Comparison of ENCODE assay signal across 8 cellular contexts in the genomic region with DNA sequence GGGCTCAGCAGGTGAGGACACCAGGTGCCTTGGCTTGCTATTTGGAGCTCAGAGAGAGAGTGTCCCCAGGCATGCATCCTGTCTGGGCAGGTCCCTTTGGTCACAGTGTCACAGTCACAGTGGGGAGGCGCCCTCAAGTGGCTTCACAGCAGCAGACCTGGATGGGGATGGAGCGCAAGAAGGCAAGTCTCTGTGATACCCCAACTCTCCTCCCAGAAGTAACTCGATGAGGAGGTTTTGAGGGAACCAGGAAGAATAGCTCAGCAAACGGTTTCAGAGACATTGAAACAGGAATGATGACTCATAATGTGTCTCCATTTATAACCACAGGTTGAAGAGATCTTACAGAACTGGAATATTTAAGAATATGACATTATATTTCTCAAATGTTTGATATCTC.
A peak's percentile ranks its signal among the peaks of the same experiment; 100 is the strongest.
DNase-seq lines count a peak whose midpoint lies in the region; ATAC-seq and TF ChIP-seq lines count a peak whose summit lies in the region.

No MANE protein-coding gene starts in this region.

- no peak overlapping the region for H3K27ac ChIP-seq in HEK293 (ENCODE audit: extremely low read depth, low read depth, low read length)

- DNase-seq in activated CD8-positive, alpha-beta memory T cell treated with anti-CD3 and anti-CD28 coated beads for 24 hours = peak; percentile 60
- DNase-seq in activated CD8-positive, alpha-beta memory T cell treated with anti-CD3 and anti-CD28 coated beads, Interleukin-2, amount 50 U/mL, for 4 hours = no peak
- DNase-seq in MV-4-11 (lab: John Stamatoyannopoulos, UW) (peak; percentile 66), astrocyte of the hippocampus (ENCODE audit: low read depth, low spot score) (peak; percentile 10), kidney tubule cell (ENCODE audit: low spot score) (peak; percentile 80), NCI-H187 (lab: John Stamatoyannopoulos, UW) (no peak)

- POLR2A ChIA-PET in HEK293 (lab: Yijun Ruan, JAX) = no interaction called here

- no peaks in the 10 kb centered on the region for H3K9me3 ChIP-seq in HEK293 (ENCODE audit: control insufficient read depth, insufficient read depth, low read depth, low read length)

- no peak for ATAC-seq in HG02642 (IDR thresholded peaks at IDR 0.05; ENCODE audit: poor library complexity, unreplicated experiment)

- TF ChIP-seq CTCF in HEK293 (tag by site-specific recombination; IDR thresholded peaks at IDR 0.05) = peak; percentile 78

- CTCF ChIA-PET in HEK293 (lab: Yijun Ruan, JAX) = interaction anchor here (0.6 to 3.8 kb wide), 25 partner anchors 8 to 737 kb away, joined by 3 to 63 read pairs (median 4); no protein-coding TSS in a partner anchor

- no peak overlapping the region for H3K4me3 ChIP-seq in HEK293 (ENCODE audit: low read depth, low read length)

- no peaks in the 10 kb centered on the region for H3K4me1 ChIP-seq in HEK293 (ENCODE audit: control insufficient read depth, insufficient read depth, low read length)

- H3K36me3 ChIP-seq in HEK293 (ENCODE audit: control insufficient read depth in 2 of 2, insufficient read depth in 1 of 2, low read length in 2 of 2) = no peaks in the 10 kb centered on the region

TF ChIP-seq in HEK293, 187 proteins besides CTCF, POLR2A, EP300 and RAD21:
- no peak for TF ChIP-seq ZNF791 (tag by site-specific recombination; IDR thresholded peaks at IDR 0.05)
- no peak for TF ChIP-seq ZNF423 (tag by site-specific recombination; IDR thresholded peaks at IDR 0.05)
- peak; percentile 35 for TF ChIP-seq ZNF654 (tag by site-specific recombination; IDR thresholded peaks at IDR 0.05; ENCODE audit: low read depth)
- peak; percentile 71 for TF ChIP-seq ZIC2 (tag by site-specific recombination; IDR thresholded peaks at IDR 0.05)
- TF ChIP-seq, protein P1, sequence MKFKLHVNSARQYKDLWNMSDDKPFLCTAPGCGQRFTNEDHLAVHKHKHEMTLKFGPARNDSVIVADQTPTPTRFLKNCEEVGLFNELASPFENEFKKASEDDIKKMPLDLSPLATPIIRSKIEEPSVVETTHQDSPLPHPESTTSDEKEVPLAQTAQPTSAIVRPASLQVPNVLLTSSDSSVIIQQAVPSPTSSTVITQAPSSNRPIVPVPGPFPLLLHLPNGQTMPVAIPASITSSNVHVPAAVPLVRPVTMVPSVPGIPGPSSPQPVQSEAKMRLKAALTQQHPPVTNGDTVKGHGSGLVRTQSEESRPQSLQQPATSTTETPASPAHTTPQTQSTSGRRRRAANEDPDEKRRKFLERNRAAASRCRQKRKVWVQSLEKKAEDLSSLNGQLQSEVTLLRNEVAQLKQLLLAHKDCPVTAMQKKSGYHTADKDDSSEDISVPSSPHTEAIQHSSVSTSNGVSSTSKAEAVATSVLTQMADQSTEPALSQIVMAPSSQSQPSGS (tag by site-specific recombination; IDR thresholded peaks at IDR 0.05; ENCODE audit: low read depth) = no peak
- no peak for TF ChIP-seq ZNF23 (tag by site-specific recombination; IDR thresholded peaks at IDR 0.05; ENCODE audit: borderline replicate concordance)
- TF ChIP-seq, protein P2, sequence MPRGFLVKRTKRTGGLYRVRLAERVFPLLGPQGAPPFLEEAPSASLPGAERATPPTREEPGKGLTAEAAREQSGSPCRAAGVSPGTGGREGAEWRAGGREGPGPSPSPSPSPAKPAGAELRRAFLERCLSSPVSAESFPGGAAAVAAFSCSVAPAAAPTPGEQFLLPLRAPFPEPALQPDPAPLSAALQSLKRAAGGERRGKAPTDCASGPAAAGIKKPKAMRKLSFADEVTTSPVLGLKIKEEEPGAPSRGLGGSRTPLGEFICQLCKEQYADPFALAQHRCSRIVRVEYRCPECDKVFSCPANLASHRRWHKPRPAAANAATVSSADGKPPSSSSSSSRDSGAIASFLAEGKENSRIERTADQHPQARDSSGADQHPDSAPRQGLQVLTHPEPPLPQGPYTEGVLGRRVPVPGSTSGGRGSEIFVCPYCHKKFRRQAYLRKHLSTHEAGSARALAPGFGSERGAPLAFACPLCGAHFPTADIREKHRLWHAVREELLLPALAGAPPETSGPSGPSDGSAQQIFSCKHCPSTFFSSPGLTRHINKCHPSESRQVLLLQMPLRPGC (tag by site-specific recombination; IDR thresholded peaks at IDR 0.05) = no peak
- TF ChIP-seq ZNF354C (tag by site-specific recombination; IDR thresholded peaks at IDR 0.05; ENCODE audit: borderline replicate concordance, low read depth) = no peak
TF ChIP-seq in HEK293: peak in this region for 2.

Comparison
In these comparisons a context has a peak if more than half of its experiments do, and no peak if none do; other contexts are left out.
1. DNase-seq: peak in activated CD8-positive, alpha-beta memory T cell treated with anti-CD3 and anti-CD28 coated beads for 24 hours (single experiment), MV-4-11 (single experiment), astrocyte of the hippocampus (single experiment) and kidney tubule cell (single experiment); none in activated CD8-positive, alpha-beta memory T cell treated with anti-CD3 and anti-CD28 coated beads, Interleukin-2, amount 50 U/mL, for 4 hours (single experiment) and NCI-H187 (0 of 2).